Comparison of ENCODE assay signal across 16 cellular contexts in genomic region chr21:35527358-35527757, GRCh38.
A peak's percentile ranks its signal among the peaks of the same experiment; 100 is the strongest.
DNase-seq lines count a peak whose midpoint lies in the region; ATAC-seq and TF ChIP-seq lines count a peak whose summit lies in the region.
"Had no signal": no experiment of that assay in that cellular context is flagged by ENCODE, and none has a peak within 500 bp of the region (broad histone marks: within the 10 kb centered on the region; RNA-seq: fewer than 3 reads in every experiment).

No MANE protein-coding gene starts in this region.

- no peak for ATAC-seq in GM23338
- no peak for ATAC-seq in activated naive CD4-positive, alpha-beta T cell treated with anti-CD3 and anti-CD28 coated beads, Interleukin-2, amount 50 U/mL, for 72 hours
- ATAC-seq in stimulated activated memory B cell treated with anti-CD40 and anti-IgM and Interleukin-4, amounts not matched to agents 10 μg/mL and 1 μg/mL and 100 μg/mL, for 72 hours = no peak
- ATAC-seq: K562 had no signal

- no peaks in the 10 kb centered on the region for H3K79me2 ChIP-seq in GM23338 (replicated peaks; ENCODE audit: insufficient read depth)

- H3K36me3 Mint-ChIP-seq in activated naive CD4-positive, alpha-beta T cell treated with anti-CD3 and anti-CD28 coated beads, Interleukin-2, amount 10 ng/mL, durations not matched to agents 7 days and 5 days = peaks cover 2% of the 10 kb centered on the region
- H3K36me3 Mint-ChIP-seq in GM23338 (ENCODE audit: low read depth) = no peaks in the 10 kb centered on the region
- peaks cover 0 to 8% of the 10 kb centered on the region in 2 donors for H3K36me3 Mint-ChIP-seq in activated naive CD4-positive, alpha-beta T cell treated with anti-CD3 and anti-CD28 coated beads, Interleukin-2, amount 50 U/mL, for 72 hours
- no peaks in the 10 kb centered on the region for H3K36me3 Mint-ChIP-seq in stimulated activated memory B cell treated with anti-CD40 and anti-IgM and Interleukin-4, amounts not matched to agents 10 μg/mL and 1 μg/mL and 100 μg/mL, for 72 hours

- H3K4me2 ChIP-seq in GM23338 = no peak overlapping the region

- H3K36me3 ChIP-seq in GM23338 (ENCODE audit: insufficient read depth) (no peaks in the 10 kb centered on the region), brain microvascular endothelial cell (replicated peaks) (no peaks in the 10 kb centered on the region)

- H3K27ac Mint-ChIP-seq in activated naive CD4-positive, alpha-beta T cell treated with anti-CD3 and anti-CD28 coated beads, Interleukin-2, amount 10 ng/mL, durations not matched to agents 7 days and 5 days = peak overlapping the region; percentile 56
- no peak overlapping the region for H3K27ac Mint-ChIP-seq in GM23338
- H3K27ac Mint-ChIP-seq in activated naive CD4-positive, alpha-beta T cell treated with anti-CD3 and anti-CD28 coated beads, Interleukin-2, amount 50 U/mL, for 72 hours = peak overlapping the region; percentile 34 to 92
- H3K27ac Mint-ChIP-seq in stimulated activated memory B cell treated with anti-CD40 and anti-IgM and Interleukin-4, amounts not matched to agents 10 μg/mL and 1 μg/mL and 100 μg/mL, for 72 hours = peak overlapping the region; percentile 92

- DNase-seq in activated naive CD4-positive, alpha-beta T cell treated with anti-CD3 and anti-CD28 coated beads, Interleukin-2, amount 10 ng/mL, durations not matched to agents 7 days and 5 days = no peak
- DNase-seq in activated naive CD4-positive, alpha-beta T cell treated with anti-CD3 and anti-CD28 coated beads, Interleukin-2, amount 50 U/mL, for 16 hours = no peak
- no peak for DNase-seq in GM23338 (ENCODE audit: low spot score)
- DNase-seq in activated naive CD4-positive, alpha-beta T cell treated with anti-CD3 and anti-CD28 coated beads, Interleukin-2, amount 50 U/mL, for 72 hours (ENCODE audit: low spot score in 2 of 2) = no peak
- no peak for DNase-seq in cerebellum (ENCODE audit: low spot score)
- DNase-seq in brain microvascular endothelial cell = no peak
- DNase-seq: C1 segment of cervical spinal cord, DMS53, GM23248, NCI-H1048, NCI-H146, NCI-H2107, NCI-H226, NCI-H526 treated with DMSO at 0.1 percent for 48 hours had no signal

- no peak overlapping the region for H3K4me3 Mint-ChIP-seq in activated naive CD4-positive, alpha-beta T cell treated with anti-CD3 and anti-CD28 coated beads, Interleukin-2, amount 10 ng/mL, durations not matched to agents 7 days and 5 days
- H3K4me3 Mint-ChIP-seq in GM23338 = no peak overlapping the region
- no peak overlapping the region for H3K4me3 Mint-ChIP-seq in stimulated activated memory B cell treated with anti-CD40 and anti-IgM and Interleukin-4, amounts not matched to agents 10 μg/mL and 1 μg/mL and 100 μg/mL, for 72 hours

- H3K9me2 ChIP-seq in GM23338 (ENCODE audit: insufficient read depth) = peaks cover 9% of the 10 kb centered on the region; the same call in 1 of the 2 replicates

- in situ Hi-C loops in brain microvascular endothelial cell (cut with HindIII; ENCODE audit: low pct_ligation_motif_present, low sequenced_read_pairs) = no loop called here

- 0 out of 2 replicates have a peak overlapping the region, but pooled peaks have one; percentile 10 for H2AFZ ChIP-seq in GM23338
- H2AFZ ChIP-seq: GM23248 had no signal

- TF ChIP-seq CTCF in GM23338 (conservative IDR thresholded peaks at IDR 0.05; ENCODE audit: low read depth in 2 of 2) (no peak), brain microvascular endothelial cell (IDR thresholded peaks at IDR 0.05; ENCODE audit: low read depth, low read length, missing control alignments) (no peak)

- CTCF ChIA-PET in activated naive CD4-positive, alpha-beta T cell treated with anti-CD3 and anti-CD28 coated beads, Interleukin-2, amount 10 ng/mL, durations not matched to agents 7 days and 5 days (lab: Charles Lee) = interaction anchor here (0.9 kb wide), 1 partner anchor 18 kb away, joined by 3 read pairs; no protein-coding TSS in a partner anchor

- H3K4me3 ChIP-seq in GM23338 = no peak overlapping the region
- no peak overlapping the region for H3K4me3 ChIP-seq in brain microvascular endothelial cell (ENCODE audit: low read depth, low read length)
- H3K4me3 ChIP-seq: GM23248, K562 had no signal

- H3K9me3 Mint-ChIP-seq in activated naive CD4-positive, alpha-beta T cell treated with anti-CD3 and anti-CD28 coated beads, Interleukin-2, amount 10 ng/mL, durations not matched to agents 7 days and 5 days = no peaks in the 10 kb centered on the region
- no peaks in the 10 kb centered on the region for H3K9me3 Mint-ChIP-seq in GM23338
- peaks cover 0 to 6% of the 10 kb centered on the region in 2 donors for H3K9me3 Mint-ChIP-seq in activated naive CD4-positive, alpha-beta T cell treated with anti-CD3 and anti-CD28 coated beads, Interleukin-2, amount 50 U/mL, for 72 hours
- no peaks in the 10 kb centered on the region for H3K9me3 Mint-ChIP-seq in stimulated activated memory B cell treated with anti-CD40 and anti-IgM and Interleukin-4, amounts not matched to agents 10 μg/mL and 1 μg/mL and 100 μg/mL, for 72 hours

- peaks cover 57% of the 10 kb centered on the region for H3K4me1 Mint-ChIP-seq in activated naive CD4-positive, alpha-beta T cell treated with anti-CD3 and anti-CD28 coated beads, Interleukin-2, amount 10 ng/mL, durations not matched to agents 7 days and 5 days
- H3K4me1 Mint-ChIP-seq in GM23338 = no peaks in the 10 kb centered on the region
- H3K4me1 Mint-ChIP-seq in stimulated activated memory B cell treated with anti-CD40 and anti-IgM and Interleukin-4, amounts not matched to agents 10 μg/mL and 1 μg/mL and 100 μg/mL, for 72 hours = peaks cover 46% of the 10 kb centered on the region

- H3K27ac ChIP-seq in GM23338 (ENCODE audit: low read depth) = no peak overlapping the region
- no peak overlapping the region for H3K27ac ChIP-seq in brain microvascular endothelial cell
- H3K27ac ChIP-seq: GM23248 had no signal

- H4K20me1 ChIP-seq in GM23338 (replicated peaks; ENCODE audit: insufficient read depth) = no peaks in the 10 kb centered on the region

- H3K27me3 Mint-ChIP-seq in activated naive CD4-positive, alpha-beta T cell treated with anti-CD3 and anti-CD28 coated beads, Interleukin-2, amount 10 ng/mL, durations not matched to agents 7 days and 5 days = no peaks in the 10 kb centered on the region
- no peaks in the 10 kb centered on the region for H3K27me3 Mint-ChIP-seq in GM23338 (ENCODE audit: insufficient read depth, low read depth, poor library complexity)
- H3K27me3 Mint-ChIP-seq in stimulated activated memory B cell treated with anti-CD40 and anti-IgM and Interleukin-4, amounts not matched to agents 10 μg/mL and 1 μg/mL and 100 μg/mL, for 72 hours = no peaks in the 10 kb centered on the region

- no peaks in the 10 kb centered on the region for H3K27me3 ChIP-seq in GM23338 (ENCODE audit: insufficient read depth)
- no peaks in the 10 kb centered on the region for H3K27me3 ChIP-seq in brain microvascular endothelial cell (replicated peaks)

- H3F3A ChIP-seq in GM23338 (replicated peaks; ENCODE audit: low read depth) = no peaks in the 10 kb centered on the region

- no peaks in the 10 kb centered on the region for H3K4me1 ChIP-seq in GM23338 (ENCODE audit: insufficient read depth)

TF ChIP-seq in GM23338, 12 proteins besides CTCF, POLR2A, EP300 and RAD21 (continues in another document):
- TF ChIP-seq STAT1 (IDR thresholded peaks at IDR 0.05; ENCODE audit: unreplicated experiment) (no peak), CREB1 (CRISPR knock-in tag; IDR thresholded peaks at IDR 0.05; ENCODE audit: low read depth) (no peak), REST (IDR thresholded peaks at IDR 0.05; ENCODE audit: unreplicated experiment) (no peak), NANOG (IDR thresholded peaks at IDR 0.05; ENCODE audit: borderline replicate concordance) (no peak), ZNF114 (CRISPR knock-in tag; IDR thresholded peaks at IDR 0.05) (no peak), ZNF331 (CRISPR knock-in tag; IDR thresholded peaks at IDR 0.05; ENCODE audit: low read depth) (no peak), EZH2phosphoT487 (IDR thresholded peaks at IDR 0.05; ENCODE audit: unreplicated experiment) (no peak)
- TF ChIP-seq, protein P1, sequence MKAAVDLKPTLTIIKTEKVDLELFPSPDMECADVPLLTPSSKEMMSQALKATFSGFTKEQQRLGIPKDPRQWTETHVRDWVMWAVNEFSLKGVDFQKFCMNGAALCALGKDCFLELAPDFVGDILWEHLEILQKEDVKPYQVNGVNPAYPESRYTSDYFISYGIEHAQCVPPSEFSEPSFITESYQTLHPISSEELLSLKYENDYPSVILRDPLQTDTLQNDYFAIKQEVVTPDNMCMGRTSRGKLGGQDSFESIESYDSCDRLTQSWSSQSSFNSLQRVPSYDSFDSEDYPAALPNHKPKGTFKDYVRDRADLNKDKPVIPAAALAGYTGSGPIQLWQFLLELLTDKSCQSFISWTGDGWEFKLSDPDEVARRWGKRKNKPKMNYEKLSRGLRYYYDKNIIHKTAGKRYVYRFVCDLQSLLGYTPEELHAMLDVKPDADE (IDR thresholded peaks at IDR 0.05) = no peak
